In genomic region chr6:78243519-78243918, GRCh38 we compare ENCODE assay signal across 17 cellular contexts.
DNase-seq lines count a peak whose midpoint lies in the region; ATAC-seq and TF ChIP-seq lines count a peak whose summit lies in the region.
"Had no signal": no experiment of that assay in that cellular context is flagged by ENCODE, and none has a peak within 500 bp of the region (broad histone marks: within the 10 kb centered on the region; RNA-seq: fewer than 3 reads in every experiment).

No MANE protein-coding gene starts in this region.

- H3K4me1 ChIP-seq in HEK293 (ENCODE audit: control insufficient read depth, insufficient read depth, low read length) (no peaks in the 10 kb centered on the region), heart left ventricle (no peaks in the 10 kb centered on the region)
- H3K4me1 ChIP-seq: gastrocnemius medialis, suprapubic skin had no signal

- DNase-seq in RWPE1 (ENCODE audit: low spot score) = peak; percentile 4
- DNase-seq in epithelial cell of proximal tubule (ENCODE audit: low read depth) = peak; percentile 1
- DNase-seq in renal cortical epithelial cell (ENCODE audit: low read depth) = peak; percentile 5
- DNase-seq in heart left ventricle = no peak
- DNase-seq in NCI-H146 (lab: John Stamatoyannopoulos, UW) = no peak
- no peak for DNase-seq in DMS153 (lab: John Stamatoyannopoulos, UW)
- DNase-seq: activated CD8-positive, alpha-beta memory T cell treated with anti-CD3 and anti-CD28 coated beads for 24 hours; amygdala; C1 segment of cervical spinal cord; DMS79 treated with DMSO at 0.1 percent for 48 hours; effector CD4-positive, alpha-beta T cell; gastrocnemius medialis; NCI-H748 treated with DMSO at 0.1 percent for 48 hours had no signal

- no peak overlapping the region for H3K4me3 ChIP-seq in HEK293 (ENCODE audit: low read depth, low read length)
- no peak overlapping the region for H3K4me3 ChIP-seq in epithelial cell of proximal tubule (ENCODE audit: low read depth, low read length)
- H3K4me3 ChIP-seq in heart left ventricle = no peak overlapping the region
- H3K4me3 ChIP-seq: gastrocnemius medialis, suprapubic skin had no signal

- CTCF ChIA-PET in HEK293 (lab: Yijun Ruan, JAX) (no interaction called here), RWPE1 (lab: Yijun Ruan, JAX) (no interaction called here)

- POLR2A ChIA-PET in HEK293 (lab: Yijun Ruan, JAX) = no interaction called here
- POLR2A ChIA-PET in RWPE1 (lab: Yijun Ruan, JAX; ENCODE audit: low non-redundant PET) = no interaction called here

- H3K27ac ChIP-seq in HEK293 (ENCODE audit: extremely low read depth, low read depth, low read length) (no peak overlapping the region), RWPE1 (no peak overlapping the region), heart left ventricle (no peak overlapping the region)
- H3K27ac ChIP-seq: gastrocnemius medialis, suprapubic skin had no signal

- ATAC-seq in heart left ventricle = no peak
- ATAC-seq: activated T-helper 17 cell treated with anti-CD3 and anti-CD28 coated beads, Interleukin-2, amount 50 U/mL, for 72 hours; gastrocnemius medialis; Panc1 had no signal

- TF ChIP-seq CTCF in HEK293 (tag by site-specific recombination; IDR thresholded peaks at IDR 0.05) = no peak
- no peak for TF ChIP-seq CTCF in RWPE1 (conservative IDR thresholded peaks at IDR 0.05; ENCODE audit: low read depth)
- TF ChIP-seq CTCF in epithelial cell of proximal tubule (conservative IDR thresholded peaks at IDR 0.05; ENCODE audit: low read depth, low read length) = no peak
- TF ChIP-seq CTCF in heart left ventricle (IDR thresholded peaks at IDR 0.05) = no peak

- 64 to 79% (median 74%) methylated on average over 2 of the region's 2 CpGs for WGBS in heart left ventricle, 4 donors

- no peaks in the 10 kb centered on the region for H3K27me3 ChIP-seq in heart left ventricle
- H3K27me3 ChIP-seq: gastrocnemius medialis, suprapubic skin had no signal

- H3K9me3 ChIP-seq in HEK293 (ENCODE audit: control insufficient read depth, insufficient read depth, low read depth, low read length) (no peaks in the 10 kb centered on the region), heart left ventricle (peaks cover 0 to 25% (median 11%) of the 10 kb centered on the region in 12 donors)
- H3K9me3 ChIP-seq: gastrocnemius medialis, suprapubic skin had no signal

- H3K36me3 ChIP-seq in HEK293 (ENCODE audit: control insufficient read depth in 2 of 2, insufficient read depth in 1 of 2, low read length in 2 of 2) (no peaks in the 10 kb centered on the region), heart left ventricle (no peaks in the 10 kb centered on the region)
- H3K36me3 ChIP-seq: gastrocnemius medialis, suprapubic skin had no signal

- TF ChIP-seq POLR2A in heart left ventricle (IDR thresholded peaks at IDR 0.05) = no peak

- intact Hi-C loops in heart left ventricle (cut with DNase I) = no loop called here

TF ChIP-seq in HEK293, 187 proteins besides CTCF, POLR2A, EP300 and RAD21:
- TF ChIP-seq ZNF239 (tag by site-specific recombination; IDR thresholded peaks at IDR 0.05) (no peak), ZNF660 (tag by site-specific recombination; IDR thresholded peaks at IDR 0.05) (0 out of 2 replicates have a peak, but pooled peaks have one; percentile 24), YY2 (tag by site-specific recombination; IDR thresholded peaks at IDR 0.05) (no peak)
TF ChIP-seq in HEK293: peak in this region for 1.

Comparison
In these comparisons a context has a peak if more than half of its experiments do, and no peak if none do; other contexts are left out.
1. DNase-seq: peak in RWPE1 (single experiment), epithelial cell of proximal tubule (single experiment) and renal cortical epithelial cell (single experiment); none in heart left ventricle (0 of 5), NCI-H146 (single experiment) and DMS153 (single experiment).